ENCODE assay signal across 13 cellular contexts in genomic region chr9:131045300-131046092, GRCh38. TPM values are rescaled to one million over a fixed set of nuclear protein-coding genes. Genes with fewer than 3 reads are reported as not detected.
DNase-seq lines count a peak whose midpoint lies in the region; ATAC-seq and TF ChIP-seq lines count a peak whose summit lies in the region.
"Had no signal": no experiment of that assay in that cellular context is flagged by ENCODE, and none has a peak within 500 bp of the region (broad histone marks: within the 10 kb centered on the region; RNA-seq: fewer than 3 reads in every experiment).

No MANE protein-coding gene starts in this region.

- TF ChIP-seq CTCF in DND-41 (IDR thresholded peaks at IDR 0.05; ENCODE audit: borderline replicate concordance, extremely low read depth, low read length, poor library complexity, severe bottlenecking) (no peak), SU-DHL-6 (IDR thresholded peaks at IDR 0.05; ENCODE audit: insufficient read depth, low read length, poor library complexity, severe bottlenecking) (no peak), neural progenitor cell (IDR thresholded peaks at IDR 0.05) (no peak)

- H3K4me1 ChIP-seq in DND-41 (ENCODE audit: insufficient read depth, low read length), result peaks cover 2% of the 10 kb centered on the region; the same call in 1 of the 2 replicates
- H3K4me1 ChIP-seq in neural progenitor cell, result no peaks in the 10 kb centered on the region
- H3K4me1 ChIP-seq: prostate gland, uterus had no signal

- H3K27me3 ChIP-seq in DND-41 (ENCODE audit: insufficient read depth, low read length, poor library complexity) (no peaks in the 10 kb centered on the region), SU-DHL-6 (ENCODE audit: low read length) (no peaks in the 10 kb centered on the region), neural progenitor cell (no peaks in the 10 kb centered on the region)
- H3K27me3 ChIP-seq: uterus had no signal

- peaks cover 1% of the 10 kb centered on the region for H3K36me3 Mint-ChIP-seq in neural progenitor cell

- H3K9me3 ChIP-seq in DND-41 (ENCODE audit: insufficient read depth, low read length, severe bottlenecking) (no peaks in the 10 kb centered on the region), SU-DHL-6 (ENCODE audit: insufficient read depth, low read length) (no peaks in the 10 kb centered on the region), neural progenitor cell (ENCODE audit: low read depth) (no peaks in the 10 kb centered on the region)
- H3K9me3 ChIP-seq: prostate gland, uterus had no signal

- peaks cover 3% of the 10 kb centered on the region for H3K27me3 Mint-ChIP-seq in neural progenitor cell (ENCODE audit: insufficient read depth, low read depth)

- no peak overlapping the region for H3K27ac Mint-ChIP-seq in neural progenitor cell

- H3K4me3 Mint-ChIP-seq in neural progenitor cell, result no peak overlapping the region
- H3K4me3 Mint-ChIP-seq: H9 had no signal

- H3K9me2 ChIP-seq in SU-DHL-6 (replicated peaks; ENCODE audit: insufficient read depth, low read length), result no peaks in the 10 kb centered on the region

- no peaks in the 10 kb centered on the region for H3K79me2 ChIP-seq in DND-41 (ENCODE audit: insufficient read depth, low read length)
- H3K79me2 ChIP-seq in SU-DHL-6 (ENCODE audit: insufficient read depth, low read length), result no peaks in the 10 kb centered on the region
- no peaks in the 10 kb centered on the region for H3K79me2 ChIP-seq in neural progenitor cell (ENCODE audit: low read depth)

- H3K9ac ChIP-seq in DND-41 (ENCODE audit: low read depth, low read length), result no peak overlapping the region
- no peak overlapping the region for H3K9ac ChIP-seq in SU-DHL-6 (ENCODE audit: low read length)
- H3K9ac ChIP-seq in neural progenitor cell, result no peak overlapping the region

- peak; percentile 15 for DNase-seq in DND-41
- peak; percentile 21 for DNase-seq in activated naive CD4-positive, alpha-beta T cell treated with Interleukin-2 at 50 U/mL for 16 hours
- DNase-seq in stimulated activated CD4-positive, alpha-beta T cell treated with anti-CD3 and anti-CD28 coated beads, Interleukin-15, amount 100 ng/mL, for 48 hours (ENCODE audit: low read depth in 2 of 2), result peak; percentile 16 to 28
- no peak for DNase-seq in effector CD8-positive, alpha-beta T cell (lab: John Stamatoyannopoulos, UW)
- no peak for DNase-seq in neural progenitor cell (ENCODE audit: low spot score)
- DNase-seq: H9, mesendoderm, uterus had no signal

- H2AFZ ChIP-seq in DND-41 (ENCODE audit: low read depth, low read length) (no peak overlapping the region), SU-DHL-6 (ENCODE audit: low read depth, low read length, severe bottlenecking) (peak overlapping the region; percentile 13), neural progenitor cell (replicated peaks) (no peak overlapping the region)

- H3F3A ChIP-seq in SU-DHL-6 (ENCODE audit: insufficient read depth) (no peaks in the 10 kb centered on the region), neural progenitor cell (ENCODE audit: low read depth) (no peaks in the 10 kb centered on the region)

- H3K9me3 Mint-ChIP-seq in neural progenitor cell, result no peaks in the 10 kb centered on the region
- H3K9me3 Mint-ChIP-seq: H9 had no signal

- H3K4me3 ChIP-seq in DND-41 (ENCODE audit: low read depth in 1 of 2, low read length in 2 of 2) (no peak overlapping the region), SU-DHL-6 (ENCODE audit: insufficient read depth, low read length, poor library complexity, severe bottlenecking) (no peak overlapping the region), neural progenitor cell (no peak overlapping the region)
- H3K4me3 ChIP-seq: prostate gland, uterus had no signal

- H4K20me1 ChIP-seq in DND-41 (ENCODE audit: insufficient read depth, low read length) (no peaks in the 10 kb centered on the region), SU-DHL-6 (ENCODE audit: low read depth, low read length) (no peaks in the 10 kb centered on the region), neural progenitor cell (ENCODE audit: low read depth) (no peaks in the 10 kb centered on the region)

- H3K4me2 ChIP-seq in DND-41 (ENCODE audit: insufficient read depth, low read length) (no peak overlapping the region), SU-DHL-6 (ENCODE audit: low read depth, low read length, poor library complexity, severe bottlenecking) (no peak overlapping the region), neural progenitor cell (no peak overlapping the region)

- ATAC-seq in DND-41 (ENCODE audit: insufficient read depth, low read depth) (no peak), GM21619 (IDR thresholded peaks at IDR 0.05; ENCODE audit: unreplicated experiment) (no peak), HG03045 (IDR thresholded peaks at IDR 0.05; ENCODE audit: unreplicated experiment) (no peak)

- H3K27ac ChIP-seq in DND-41 (ENCODE audit: low read length) (no peak overlapping the region), SU-DHL-6 (ENCODE audit: low read depth, low read length) (no peak overlapping the region), neural progenitor cell (no peak overlapping the region)
- H3K27ac ChIP-seq: prostate gland, uterus had no signal

- H3K4me1 Mint-ChIP-seq in neural progenitor cell, result peaks cover 5% of the 10 kb centered on the region
- H3K4me1 Mint-ChIP-seq: H9 had no signal

- H3K36me3 ChIP-seq in DND-41 (ENCODE audit: insufficient read depth, low read length) (no peaks in the 10 kb centered on the region), SU-DHL-6 (ENCODE audit: low read length) (no peaks in the 10 kb centered on the region), neural progenitor cell (no peaks in the 10 kb centered on the region)
- H3K36me3 ChIP-seq: prostate gland, uterus had no signal

RNA-seq across cellular contexts. Expression of gene LAMC3, which starts 36.5 kb away (rescaled TPM):
- total RNA-seq in neural progenitor cell (ENCODE audit: low replicate concordance), result 0.03 TPM in 1 of 2 replicates, not detected in the other
- total RNA-seq: MCF 10A had no signal

RNA-seq across cellular contexts. Expression of gene AIF1L, which starts 50.8 kb away (rescaled TPM):
- 69.0 and 95.1 TPM in 2 replicates for total RNA-seq in neural progenitor cell (ENCODE audit: low replicate concordance)

Comparison
In these comparisons a context has a peak if more than half of its experiments do, and no peak if none do; other contexts are left out.
1. DNase-seq: peak in DND-41 (single experiment), activated naive CD4-positive, alpha-beta T cell treated with Interleukin-2 at 50 U/mL for 16 hours (single experiment) and stimulated activated CD4-positive, alpha-beta T cell treated with anti-CD3 and anti-CD28 coated beads, Interleukin-15, amount 100 ng/mL, for 48 hours (2 of 2); none in effector CD8-positive, alpha-beta T cell (single experiment) and neural progenitor cell (single experiment).